13 cellular contexts compared by ENCODE assay signal in genomic region chr17:50304781-50305404, GRCh38. TPM values are rescaled to one million over a fixed set of nuclear protein-coding genes. Genes with fewer than 3 reads are reported as not detected.
DNase-seq lines count a peak whose midpoint lies in the region; ATAC-seq and TF ChIP-seq lines count a peak whose summit lies in the region.
"Had no signal": no experiment of that assay in that cellular context is flagged by ENCODE, and none has a peak within 500 bp of the region (broad histone marks: within the 10 kb centered on the region; RNA-seq: fewer than 3 reads in every experiment).

No MANE protein-coding gene starts in this region.

- no peaks in the 10 kb centered on the region for H3K9me3 ChIP-seq in SJSA1 (replicated peaks)
- H3K9me3 ChIP-seq in fibroblast of lung (ENCODE audit: control insufficient read depth, insufficient read depth, low read depth, low read length) = no peaks in the 10 kb centered on the region
- H3K9me3 ChIP-seq: adrenal gland had no signal

- H3K4me3 ChIP-seq in SJSA1 = no peak overlapping the region
- no peak overlapping the region for H3K4me3 ChIP-seq in fibroblast of lung (replicated peaks in 1 of 4; ENCODE audit: control extremely low read depth in 1 of 4, insufficient read depth in 1 of 4, low read depth in 3 of 4, low read length in 4 of 4)
- H3K4me3 ChIP-seq in rectal smooth muscle tissue (ENCODE audit: low read length) = peak overlapping the region; percentile 1
- H3K4me3 ChIP-seq: adrenal gland had no signal

- H3K36me3 ChIP-seq in SJSA1 (no peaks in the 10 kb centered on the region), fibroblast of lung (ENCODE audit: control insufficient read depth, insufficient read depth, low read length) (no peaks in the 10 kb centered on the region), rectal smooth muscle tissue (ENCODE audit: control insufficient read depth, insufficient read depth, low read length) (no peaks in the 10 kb centered on the region)
- H3K36me3 ChIP-seq: adrenal gland had no signal

- no peak for ATAC-seq in GM21825 (IDR thresholded peaks at IDR 0.05; ENCODE audit: unreplicated experiment)
- ATAC-seq: stimulated activated memory B cell treated with anti-CD40 and anti-IgM and Interleukin-4, amounts not matched to agents 10 μg/mL and 1 μg/mL and 100 μg/mL, for 72 hours had no signal

- DNase-seq in H4 (ENCODE audit: low spot score) (peak; percentile 45), SJSA1 (ENCODE audit: low read depth in 1 of 2, low spot score in 2 of 2) (peak in 1 of 2 experiments; percentile 57), fibroblast of lung (ENCODE audit: low read depth in 2 of 2) (peak; percentile 56 to 60), dermis blood vessel endothelial cell (no peak), COLO668 (lab: John Stamatoyannopoulos, UW; ENCODE audit: unreplicated experiment) (no peak), NCI-H2196 (lab: John Stamatoyannopoulos, UW; ENCODE audit: unreplicated experiment) (no peak)
- DNase-seq: NCI-H1092, NCI-H748 treated with DMSO at 0.1 percent for 48 hours, nucleus accumbens had no signal

- H3K4me2 ChIP-seq in fibroblast of lung (ENCODE audit: extremely low read depth, insufficient read depth, low read length) = peak overlapping the region; percentile 70

- no peaks in the 10 kb centered on the region for H4K20me1 ChIP-seq in fibroblast of lung (ENCODE audit: control insufficient read depth, extremely low read depth, insufficient read depth, low read length)

- H3K27me3 ChIP-seq in SJSA1 (replicated peaks) (no peaks in the 10 kb centered on the region), fibroblast of lung (ENCODE audit: control insufficient read depth, insufficient read depth, low read length) (no peaks in the 10 kb centered on the region), rectal smooth muscle tissue (ENCODE audit: control insufficient read depth, insufficient read depth, low read length) (no peaks in the 10 kb centered on the region)
- H3K27me3 ChIP-seq: adrenal gland had no signal

- no peak for TF ChIP-seq CTCF in fibroblast of lung (conservative IDR thresholded peaks at IDR 0.05 in 1 of 2, IDR thresholded peaks at IDR 0.05 in 1 of 2; ENCODE audit: low read depth in 1 of 2, low read length in 2 of 2)

- H3K79me2 ChIP-seq in fibroblast of lung (ENCODE audit: control insufficient read depth, insufficient read depth, low read length) = no peaks in the 10 kb centered on the region

- peaks cover 34% of the 10 kb centered on the region for H3K4me1 ChIP-seq in SJSA1 (replicated peaks)
- H3K4me1 ChIP-seq in fibroblast of lung (ENCODE audit: control insufficient read depth, extremely low read depth, insufficient read depth, low read length) = peaks cover 5% of the 10 kb centered on the region
- H3K4me1 ChIP-seq in rectal smooth muscle tissue (ENCODE audit: control insufficient read depth, insufficient read depth, low read length) = peaks cover 5% of the 10 kb centered on the region

- H3K9ac ChIP-seq in fibroblast of lung (ENCODE audit: insufficient read depth, low read length) (no peak overlapping the region), rectal smooth muscle tissue (ENCODE audit: low read length) (no peak overlapping the region)

- peak overlapping the region; percentile 55 for H2AFZ ChIP-seq in fibroblast of lung (ENCODE audit: low read length)

- peak overlapping the region; percentile 20 for H3K27ac ChIP-seq in SJSA1
- H3K27ac ChIP-seq in fibroblast of lung (ENCODE audit: insufficient read depth, low read length) = no peak overlapping the region
- H3K27ac ChIP-seq in rectal smooth muscle tissue (ENCODE audit: low read depth, low read length) = no peak overlapping the region

RNA-seq across cellular contexts. Expression of gene TMEM92, which starts 30.6 kb away (rescaled TPM):
- total RNA-seq in H4 (2014; rRNA removed; shearing (Covaris generic)) = 5.6 and 7.4 TPM in 2 replicates
- 0.05 TPM in 1 of 2 replicates, not detected in the other for total RNA-seq in SJSA1 (2014; rRNA removed; shearing (Covaris generic))
- under 0.01 TPM in 1 of 2 replicates, not detected in the other for total RNA-seq in fibroblast of lung
- 0.05 TPM in 2 replicates for polyA plus RNA-seq in fibroblast of lung
- 0.19 and 0.32 TPM in 2 replicates for polyA plus RNA-seq in fibroblast of lung (2012)
- not detected in 2 replicates for polyA minus RNA-seq in fibroblast of lung (ENCODE audit: low replicate concordance)
- 0.17 and 0.19 TPM in 2 replicates for total RNA-seq in dermis blood vessel endothelial cell
- total RNA-seq: adrenal gland had no signal

RNA-seq across cellular contexts. Expression of gene XYLT2, which starts 41.0 kb away (rescaled TPM):
- total RNA-seq in H4 (2014; rRNA removed; shearing (Covaris generic)) = 21.0 and 22.3 TPM in 2 replicates
- total RNA-seq in SJSA1 (2014; rRNA removed; shearing (Covaris generic)) = 27.7 and 41.8 TPM in 2 replicates
- 32.9 and 43.9 TPM in 2 replicates for total RNA-seq in fibroblast of lung
- 11.3 and 12.7 TPM in 2 replicates for polyA plus RNA-seq in fibroblast of lung
- 22.4 and 22.7 TPM in 2 replicates for polyA plus RNA-seq in fibroblast of lung (2012)
- polyA minus RNA-seq in fibroblast of lung (ENCODE audit: low replicate concordance) = 40.4 and 49.9 TPM in 2 replicates
- total RNA-seq in dermis blood vessel endothelial cell = 26.5 and 31.8 TPM in 2 replicates

Comparison
In these comparisons a context has a peak if more than half of its experiments do, and no peak if none do; other contexts are left out.
1. DNase-seq: peak in H4 (single experiment) and fibroblast of lung (2 of 2); none in dermis blood vessel endothelial cell (single experiment), COLO668 (single experiment) and NCI-H2196 (single experiment).